In genomic region chr3:49021213-49021812, GRCh38 we compare ENCODE assay signal across 8 cellular contexts. TPM values are rescaled to one million over a fixed set of nuclear protein-coding genes. Genes with fewer than 3 reads are reported as not detected.
A peak's percentile ranks its signal among the peaks of the same experiment; 100 is the strongest.
DNase-seq lines count a peak whose midpoint lies in the region; ATAC-seq and TF ChIP-seq lines count a peak whose summit lies in the region.

No MANE protein-coding gene starts in this region.

- TF ChIP-seq CTCF in coronary artery (IDR thresholded peaks at IDR 0.05), result no peak

- CTCF ChIA-PET in activated CD4-positive, alpha-beta T cell treated with anti-CD3 and anti-CD28 coated beads, Interleukin-2, amount 10 ng/mL, durations not matched to agents 7 days and 5 days (lab: Charles Lee), result interaction anchor here (0.6 to 9.3 kb wide), 28 partner anchors 9 to 781 kb away, joined by 3 to 100 read pairs (median 4); partner anchors contain the start of genes ARIH2, KLHDC8B, P4HTM and PRKAR2A

- H3K9me3 Mint-ChIP-seq in activated CD4-positive, alpha-beta T cell treated with anti-CD3 and anti-CD28 coated beads, Interleukin-2, amount 10 ng/mL, durations not matched to agents 7 days and 5 days, result no peaks in the 10 kb centered on the region

- H3K27me3 Mint-ChIP-seq in activated CD4-positive, alpha-beta T cell treated with anti-CD3 and anti-CD28 coated beads, Interleukin-2, amount 10 ng/mL, durations not matched to agents 7 days and 5 days, result no peaks in the 10 kb centered on the region

- peak; percentile 37 for ATAC-seq in GM19351 (IDR thresholded peaks at IDR 0.05; ENCODE audit: unreplicated experiment)
- peak; percentile 45 for ATAC-seq in HG03520 (IDR thresholded peaks at IDR 0.05; ENCODE audit: unreplicated experiment)
- peak; percentile 82 for ATAC-seq in left lobe of liver

- peak overlapping the region; percentile 87 for H3K4me3 Mint-ChIP-seq in activated CD4-positive, alpha-beta T cell treated with anti-CD3 and anti-CD28 coated beads, Interleukin-2, amount 10 ng/mL, durations not matched to agents 7 days and 5 days

- POLR2A ChIA-PET in activated CD4-positive, alpha-beta T cell treated with anti-CD3 and anti-CD28 coated beads, Interleukin-2, amount 10 ng/mL, durations not matched to agents 7 days and 5 days (lab: Charles Lee), result interaction anchor here (1.2 to 2.3 kb wide), 2 partner anchors 8 to 14 kb away, joined by 4 to 21 read pairs; partner anchors contain the start of genes IMPDH2 and WDR6

- peak; percentile 63 to 98 (median 94) for DNase-seq in C1 segment of cervical spinal cord (lab: John Stamatoyannopoulos, UW)
- peak; percentile 97 for DNase-seq in NCI-H526 treated with DMSO at 0.1 percent for 48 hours (lab: John Stamatoyannopoulos, UW)
- DNase-seq in activated CD4-positive, alpha-beta T cell treated with anti-CD3 and anti-CD28 coated beads, Interleukin-2, amount 10 ng/mL, durations not matched to agents 7 days and 5 days, result peak; percentile 100
- peak; percentile 99 for DNase-seq in coronary artery (ENCODE audit: low spot score)
- DNase-seq in left lobe of liver (ENCODE audit: low spot score), result peak; percentile 99
- peak; percentile 99 to 100 for DNase-seq in stimulated activated CD4-positive, alpha-beta T cell treated with anti-CD3 and anti-CD28 coated beads, Interleukin-2, amount 100 ng/mL, for 24 hours

- H3K4me1 Mint-ChIP-seq in activated CD4-positive, alpha-beta T cell treated with anti-CD3 and anti-CD28 coated beads, Interleukin-2, amount 10 ng/mL, durations not matched to agents 7 days and 5 days, result peaks cover 53% of the 10 kb centered on the region

- peak overlapping the region; percentile 96 for H3K4me3 ChIP-seq in coronary artery

- peak overlapping the region; percentile 95 for H3K27ac Mint-ChIP-seq in activated CD4-positive, alpha-beta T cell treated with anti-CD3 and anti-CD28 coated beads, Interleukin-2, amount 10 ng/mL, durations not matched to agents 7 days and 5 days

- peak overlapping the region; percentile 99 for H3K27ac ChIP-seq in coronary artery

- peaks cover 36% of the 10 kb centered on the region for H3K36me3 Mint-ChIP-seq in activated CD4-positive, alpha-beta T cell treated with anti-CD3 and anti-CD28 coated beads, Interleukin-2, amount 10 ng/mL, durations not matched to agents 7 days and 5 days (ENCODE audit: low read depth)

RNA-seq across cellular contexts. Expression of gene NDUFAF3, which starts 0.6 kb away (rescaled TPM):
- total RNA-seq in activated CD4-positive, alpha-beta T cell treated with anti-CD3 and anti-CD28 coated beads, Interleukin-2, amount 10 ng/mL, durations not matched to agents 7 days and 5 days, result 10 to 100 TPM; 84.5 to 93.2 TPM
- 44.2 TPM for total RNA-seq in left lobe of liver

RNA-seq across cellular contexts. Expression of gene DALRD3, which starts 2.9 kb away (rescaled TPM):
- 10 to 100 TPM; 20.7 to 22.0 TPM for total RNA-seq in activated CD4-positive, alpha-beta T cell treated with anti-CD3 and anti-CD28 coated beads, Interleukin-2, amount 10 ng/mL, durations not matched to agents 7 days and 5 days
- total RNA-seq in left lobe of liver, result 8.6 TPM

RNA-seq across cellular contexts. Expression of gene IMPDH2, which starts 7.9 kb away (rescaled TPM):
- total RNA-seq in activated CD4-positive, alpha-beta T cell treated with anti-CD3 and anti-CD28 coated beads, Interleukin-2, amount 10 ng/mL, durations not matched to agents 7 days and 5 days, result 100 to 1,000 TPM; 152 to 159 TPM
- 38.6 TPM for total RNA-seq in left lobe of liver

RNA-seq across cellular contexts. Expression of gene WDR6, which starts 14.1 kb away (rescaled TPM):
- 100 to 1,000 TPM; 144 to 157 TPM for total RNA-seq in activated CD4-positive, alpha-beta T cell treated with anti-CD3 and anti-CD28 coated beads, Interleukin-2, amount 10 ng/mL, durations not matched to agents 7 days and 5 days
- 79.5 TPM for total RNA-seq in left lobe of liver

RNA-seq across cellular contexts. Expression of gene P4HTM, which starts 31.3 kb away (rescaled TPM):
- total RNA-seq in activated CD4-positive, alpha-beta T cell treated with anti-CD3 and anti-CD28 coated beads, Interleukin-2, amount 10 ng/mL, durations not matched to agents 7 days and 5 days, result 10 to 100 TPM; 45.3 to 47.6 TPM
- total RNA-seq in left lobe of liver, result 13.7 TPM

Comparison
In these comparisons a context has a peak if more than half of its experiments do, and no peak if none do; other contexts are left out.
1. Peak in every context shown above with its lines: DNase-seq, ATAC-seq, H3K4me3 ChIP-seq and H3K27ac ChIP-seq.